1 cellular context compared by ENCODE assay signal in genomic region chr6:15026832-15027231, GRCh38.
TF ChIP-seq lines count a peak whose summit lies in the region.

No MANE protein-coding gene starts in this region.

TF ChIP-seq in HepG2, 621 proteins besides CTCF, POLR2A, EP300 and RAD21 (continued from another document and continues in another):
- no peak for TF ChIP-seq ZNF784 (CRISPR knock-in tag; IDR thresholded peaks at IDR 0.05; ENCODE audit: borderline replicate concordance)
- TF ChIP-seq PATZ1 (CRISPR knock-in tag; IDR thresholded peaks at IDR 0.05), result no peak
- peak; percentile 72 for TF ChIP-seq TBL1XR1 (IDR thresholded peaks at IDR 0.05; ENCODE audit: borderline replicate concordance, low read length, partially characterized antibody)
- 0 out of 2 replicates have a peak, but pooled peaks have one; percentile 22 for TF ChIP-seq MED1 (CRISPR knock-in tag; IDR thresholded peaks at IDR 0.05)
- TF ChIP-seq NFIB (CRISPR knock-in tag; IDR thresholded peaks at IDR 0.05; ENCODE audit: borderline replicate concordance), result no peak
- no peak for TF ChIP-seq JUND (CRISPR knock-in tag; IDR thresholded peaks at IDR 0.05)
- no peak for TF ChIP-seq ZNF737 (CRISPR knock-in tag; IDR thresholded peaks at IDR 0.05; ENCODE audit: borderline replicate concordance)
- no peak for TF ChIP-seq KLF15 (CRISPR knock-in tag; IDR thresholded peaks at IDR 0.05; ENCODE audit: borderline replicate concordance)
- no peak for TF ChIP-seq ISX (CRISPR knock-in tag; conservative IDR thresholded peaks at IDR 0.05)
- TF ChIP-seq TFDP1 (CRISPR knock-in tag; IDR thresholded peaks at IDR 0.05; ENCODE audit: borderline replicate concordance), result no peak
- no peak for TF ChIP-seq REL (CRISPR knock-in tag; conservative IDR thresholded peaks at IDR 0.05)
- no peak for TF ChIP-seq CCDC6 (CRISPR knock-in tag; IDR thresholded peaks at IDR 0.05)
- no peak for TF ChIP-seq SP2 (CRISPR knock-in tag; IDR thresholded peaks at IDR 0.05)
- TF ChIP-seq ZNF879 (CRISPR knock-in tag; IDR thresholded peaks at IDR 0.05), result no peak
- no peak; the same call in 1 of the 2 replicates for TF ChIP-seq GABPB1 (CRISPR knock-in tag; IDR thresholded peaks at IDR 0.05)
- no peak for TF ChIP-seq ZSCAN9 (CRISPR knock-in tag; IDR thresholded peaks at IDR 0.05; ENCODE audit: borderline replicate concordance)
- no peak for TF ChIP-seq NFYC (CRISPR knock-in tag; IDR thresholded peaks at IDR 0.05)
- no peak for TF ChIP-seq ZFP62 (CRISPR knock-in tag; IDR thresholded peaks at IDR 0.05)
- no peak for TF ChIP-seq ZFP41 (CRISPR knock-in tag; IDR thresholded peaks at IDR 0.05; ENCODE audit: borderline replicate concordance)
- no peak for TF ChIP-seq ZNF543 (CRISPR knock-in tag; IDR thresholded peaks at IDR 0.05)
- no peak for TF ChIP-seq FOXC1 (CRISPR knock-in tag; IDR thresholded peaks at IDR 0.05; ENCODE audit: borderline replicate concordance)
- peak; percentile 40; the same call in 1 of the 2 replicates for TF ChIP-seq KDM1A (CRISPR knock-in tag; IDR thresholded peaks at IDR 0.05)
- no peak for TF ChIP-seq ZNF530 (CRISPR knock-in tag; IDR thresholded peaks at IDR 0.05; ENCODE audit: low read depth)
- TF ChIP-seq HOXA5 (CRISPR knock-in tag; IDR thresholded peaks at IDR 0.05), result no peak
- no peak for TF ChIP-seq ZNF225 (CRISPR knock-in tag; IDR thresholded peaks at IDR 0.05)
- no peak for TF ChIP-seq JUN (CRISPR knock-in tag; IDR thresholded peaks at IDR 0.05)
- TF ChIP-seq HDAC1 (CRISPR knock-in tag; IDR thresholded peaks at IDR 0.05), result peak; percentile 49; the same call in 1 of the 2 replicates
- no peak for TF ChIP-seq ZNF616 (CRISPR knock-in tag; IDR thresholded peaks at IDR 0.05; ENCODE audit: low read depth)
- no peak for TF ChIP-seq BHLHE40 (IDR thresholded peaks at IDR 0.05; ENCODE audit: low read length)
- no peak for TF ChIP-seq KDM5A (IDR thresholded peaks at IDR 0.05; ENCODE audit: borderline replicate concordance, low read length)
- TF ChIP-seq MTA3 (CRISPR knock-in tag; IDR thresholded peaks at IDR 0.05), result no peak
- no peak for TF ChIP-seq PREB (CRISPR knock-in tag; IDR thresholded peaks at IDR 0.05)
- TF ChIP-seq ZNF775 (CRISPR knock-in tag; IDR thresholded peaks at IDR 0.05; ENCODE audit: borderline replicate concordance), result no peak
- TF ChIP-seq ELK4 (CRISPR knock-in tag; IDR thresholded peaks at IDR 0.05; ENCODE audit: borderline replicate concordance), result no peak
- TF ChIP-seq MNT (IDR thresholded peaks at IDR 0.05), result no peak
- no peak for TF ChIP-seq KDM4B (CRISPR knock-in tag; IDR thresholded peaks at IDR 0.05)
- TF ChIP-seq NRL (CRISPR knock-in tag; IDR thresholded peaks at IDR 0.05; ENCODE audit: borderline replicate concordance), result no peak
- TF ChIP-seq ZC3H4 (CRISPR knock-in tag; IDR thresholded peaks at IDR 0.05; ENCODE audit: borderline replicate concordance), result no peak
- peak; percentile 55; the same call in 1 of the 2 replicates for TF ChIP-seq ZBTB37 (CRISPR knock-in tag; IDR thresholded peaks at IDR 0.05)
- TF ChIP-seq WIZ (CRISPR knock-in tag; IDR thresholded peaks at IDR 0.05), result no peak
- TF ChIP-seq MEF2D (CRISPR knock-in tag; IDR thresholded peaks at IDR 0.05), result no peak
- no peak for TF ChIP-seq U2AF2 (IDR thresholded peaks at IDR 0.05; ENCODE audit: low read depth, low read length)
- TF ChIP-seq ZFP91 (CRISPR knock-in tag; IDR thresholded peaks at IDR 0.05; ENCODE audit: borderline replicate concordance), result no peak
- TF ChIP-seq ZNF138 (CRISPR knock-in tag; IDR thresholded peaks at IDR 0.05; ENCODE audit: low read depth), result no peak
- no peak for TF ChIP-seq NR0B2 (CRISPR knock-in tag; IDR thresholded peaks at IDR 0.05)
- peak; percentile 98 for TF ChIP-seq BCL6 (CRISPR knock-in tag; IDR thresholded peaks at IDR 0.05)
- 0 out of 2 replicates have a peak, but pooled peaks have one; percentile 22 for TF ChIP-seq PHF21A (CRISPR knock-in tag; IDR thresholded peaks at IDR 0.05)
- TF ChIP-seq ZSCAN12 (CRISPR knock-in tag; IDR thresholded peaks at IDR 0.05), result no peak
- TF ChIP-seq ZFP36L1 (CRISPR knock-in tag; IDR thresholded peaks at IDR 0.05), result no peak
- no peak for TF ChIP-seq TRAFD1 (CRISPR knock-in tag; IDR thresholded peaks at IDR 0.05; ENCODE audit: borderline replicate concordance)
- TF ChIP-seq MYNN (CRISPR knock-in tag; IDR thresholded peaks at IDR 0.05; ENCODE audit: low read depth), result no peak
- peak; percentile 62; the same call in 1 of the 2 replicates for TF ChIP-seq SOX5 (CRISPR knock-in tag; IDR thresholded peaks at IDR 0.05; ENCODE audit: borderline replicate concordance)
- TF ChIP-seq HMGA1 (CRISPR knock-in tag; conservative IDR thresholded peaks at IDR 0.05), result no peak
- no peak for TF ChIP-seq PLRG1 (conservative IDR thresholded peaks at IDR 0.05)
- TF ChIP-seq KAT2B (IDR thresholded peaks at IDR 0.05; ENCODE audit: borderline replicate concordance, low read depth, low read length), result no peak
- TF ChIP-seq SMC3 (IDR thresholded peaks at IDR 0.05; ENCODE audit: low read length), result no peak
- TF ChIP-seq HBP1 (CRISPR knock-in tag; IDR thresholded peaks at IDR 0.05; ENCODE audit: low read depth), result no peak
- TF ChIP-seq ZFP36L2 (CRISPR knock-in tag; IDR thresholded peaks at IDR 0.05), result no peak
- no peak for TF ChIP-seq HOXA7 (CRISPR knock-in tag; IDR thresholded peaks at IDR 0.05)
- TF ChIP-seq ZNF816 (CRISPR knock-in tag; IDR thresholded peaks at IDR 0.05; ENCODE audit: borderline replicate concordance), result 0 out of 2 replicates have a peak, but pooled peaks have one; percentile 36
- TF ChIP-seq NR3C1 (CRISPR knock-in tag; IDR thresholded peaks at IDR 0.05), result no peak
- TF ChIP-seq MBD4 (IDR thresholded peaks at IDR 0.05; ENCODE audit: borderline replicate concordance, low read length), result no peak
- TF ChIP-seq AKAP8 (CRISPR knock-in tag; IDR thresholded peaks at IDR 0.05), result no peak
- no peak for TF ChIP-seq GABPA (IDR thresholded peaks at IDR 0.05; ENCODE audit: low read depth, low read length)
- no peak for TF ChIP-seq GABPA (CRISPR knock-in tag; IDR thresholded peaks at IDR 0.05; ENCODE audit: low read depth)
